12 cellular contexts compared by ENCODE assay signal in the genomic region with DNA sequence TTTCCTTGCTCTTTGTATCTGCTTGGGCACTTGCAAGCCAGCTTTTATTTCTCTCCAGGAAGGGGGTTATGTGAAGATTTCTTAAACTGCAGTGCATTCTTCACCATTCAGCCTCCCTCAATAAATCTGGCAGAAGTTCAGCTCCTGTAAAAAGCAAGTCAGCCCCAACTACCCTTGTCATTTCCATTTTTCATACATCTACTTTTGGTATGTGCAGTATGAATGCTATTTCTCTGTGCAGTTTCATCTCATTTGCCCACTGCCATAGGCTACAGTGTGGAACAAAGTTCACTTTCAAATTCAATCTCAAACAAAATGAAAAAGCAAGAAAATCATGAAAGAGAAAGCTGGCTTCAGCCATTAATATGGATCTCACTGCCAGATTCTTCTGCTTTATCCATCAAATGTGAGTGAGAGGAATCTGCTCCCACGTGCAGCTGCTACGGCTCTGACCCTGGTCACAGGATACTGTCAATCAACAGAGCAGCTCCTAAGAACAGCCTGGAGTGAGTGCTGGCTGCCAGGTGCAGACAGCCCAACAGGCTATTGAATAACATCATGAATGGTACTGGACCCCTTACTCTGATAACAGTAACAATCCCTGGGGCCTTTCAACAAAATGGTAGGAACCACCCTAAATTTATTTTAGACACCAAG.
A peak's percentile ranks its signal among the peaks of the same experiment; 100 is the strongest.
DNase-seq lines count a peak whose midpoint lies in the region; ATAC-seq and TF ChIP-seq lines count a peak whose summit lies in the region.
"Had no signal": no experiment of that assay in that cellular context is flagged by ENCODE, and none has a peak within 500 bp of the region (broad histone marks: within the 10 kb centered on the region; RNA-seq: fewer than 3 reads in every experiment).

No MANE protein-coding gene starts in this region.

- no peak for TF ChIP-seq CTCF in cardiac muscle cell (IDR thresholded peaks at IDR 0.05; ENCODE audit: low read depth, low read length)

- DNase-seq in cardiac muscle cell (ENCODE audit: low read depth in 1 of 2, low spot score in 1 of 2) (peak; percentile 30 to 49), cardiac septum (ENCODE audit: low spot score) (no peak), SK-N-DZ (ENCODE audit: low spot score) (peak; percentile 73), globus pallidus (ENCODE audit: low spot score) (peak; percentile 43), NOMO-1 (lab: John Stamatoyannopoulos, UW; ENCODE audit: unreplicated experiment in 2 of 2) (no peak)
- DNase-seq in activated naive CD4-positive, alpha-beta T cell (lab: John Stamatoyannopoulos, UW) = no peak
- DNase-seq: activated T-cell treated with anti-CD3 and anti-CD28 coated beads, Interleukin-2, amount 50 U/mL, for 4 hours; effector CD8-positive, alpha-beta T cell; immature natural killer cell; OCI-M1 had no signal

- intact Hi-C loops in cardiac septum (cut with DNase I) = no loop called here

- no peaks in the 10 kb centered on the region for H3K36me3 ChIP-seq in cardiac muscle cell

- no peaks in the 10 kb centered on the region for H3K27me3 ChIP-seq in cardiac muscle cell

- H3K4me3 ChIP-seq in cardiac muscle cell = no peak overlapping the region

- no peaks in the 10 kb centered on the region for H3K9me3 ChIP-seq in cardiac muscle cell (ENCODE audit: low read depth)

- H3K4me1 ChIP-seq in cardiac muscle cell (ENCODE audit: low read depth) = peaks cover 14% of the 10 kb centered on the region

- ATAC-seq in GM21786 (IDR thresholded peaks at IDR 0.05; ENCODE audit: unreplicated experiment) = no peak
- ATAC-seq: activated T-cell treated with anti-CD3 and anti-CD28 coated beads, Interleukin-2, amount 50 U/mL, for 4 hours had no signal

- H3K27ac ChIP-seq in cardiac muscle cell (no peak overlapping the region), temporal lobe (ENCODE audit: low read depth, low read length) (peak overlapping the region; percentile 87)

Comparison
In these comparisons a context has a peak if more than half of its experiments do, and no peak if none do; other contexts are left out.
1. DNase-seq: peak in cardiac muscle cell (2 of 2), SK-N-DZ (single experiment) and globus pallidus (single experiment); none in cardiac septum (single experiment), activated naive CD4-positive, alpha-beta T cell (0 of 4) and NOMO-1 (0 of 2).